Comparison of ENCODE assay signal across 2 cellular contexts in genomic region chr22:30572840-30573593, GRCh38.
TF ChIP-seq lines count a peak whose summit lies in the region.

No MANE protein-coding gene starts in this region.

TF ChIP-seq in HCT116, 20 proteins besides CTCF, POLR2A, EP300 and RAD21:
- TF ChIP-seq ZFX (IDR thresholded peaks at IDR 0.05) (no peak), ELF1 (IDR thresholded peaks at IDR 0.05; ENCODE audit: borderline replicate concordance, low read depth) (no peak), SP1 (IDR thresholded peaks at IDR 0.05; ENCODE audit: low read depth) (no peak), EZH2 (IDR thresholded peaks at IDR 0.05) (no peak), JUND (IDR thresholded peaks at IDR 0.05) (no peak), YY1 (IDR thresholded peaks at IDR 0.05; ENCODE audit: extremely low read depth, insufficient replicate concordance, low read depth, low read length) (no peak), POLR2AphosphoS5 (IDR thresholded peaks at IDR 0.05; ENCODE audit: low read depth, low read length) (no peak), FOSL1 (IDR thresholded peaks at IDR 0.05; ENCODE audit: low read depth) (no peak), SIN3A (IDR thresholded peaks at IDR 0.05; ENCODE audit: low read depth) (no peak), ZNF274 (IDR thresholded peaks at IDR 0.05; ENCODE audit: low read depth, low read length) (no peak)
TF ChIP-seq in HCT116: peak in this region for 0.

TF ChIP-seq in K562, 482 proteins besides CTCF, POLR2A, EP300 and RAD21:
- peak; percentile 60 for TF ChIP-seq ESRRA (IDR thresholded peaks at IDR 0.05; ENCODE audit: borderline replicate concordance, low read depth)
- TF ChIP-seq RFX1 (IDR thresholded peaks at IDR 0.05) = no peak
- no peak for TF ChIP-seq ZBTB17 (CRISPR knock-in tag; IDR thresholded peaks at IDR 0.05)
